ENCODE assay signal across 22 cellular contexts in the genomic region with DNA sequence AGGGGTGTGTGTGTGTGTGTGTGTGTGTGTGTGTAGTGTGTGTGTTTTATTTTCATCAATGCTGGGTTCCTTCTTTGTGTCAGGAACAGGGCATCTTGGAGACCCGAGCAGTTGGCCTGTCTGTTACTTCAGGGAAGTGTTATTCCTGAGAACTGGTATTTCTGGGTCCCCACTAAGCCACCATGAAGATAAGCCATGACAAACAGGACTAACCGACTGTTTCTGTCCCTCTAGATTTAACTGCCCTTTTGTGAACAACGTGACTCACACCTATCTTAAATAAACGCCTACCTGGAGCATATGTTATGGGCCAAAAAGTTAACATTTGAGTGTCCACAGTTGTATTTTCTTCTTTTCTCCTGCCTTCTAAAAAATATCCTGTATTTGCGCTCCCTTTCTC. TPM values are rescaled to one million over a fixed set of nuclear protein-coding genes. Genes with fewer than 3 reads are reported as not detected.
"Had no signal": no experiment of that assay in that cellular context is flagged by ENCODE, and none has a peak within 500 bp of the region (broad histone marks: within the 10 kb centered on the region; RNA-seq: fewer than 3 reads in every experiment).

No MANE protein-coding gene starts in this region.

- H3K36me3 Mint-ChIP-seq: brain had no signal

- H3K36me3 ChIP-seq: colonic mucosa, gastrocnemius medialis, ovary had no signal

- H3K4me2 ChIP-seq: smooth muscle cell had no signal

- H3K9me3 ChIP-seq: colonic mucosa, gastrocnemius medialis, ovary had no signal

- H3K9me3 Mint-ChIP-seq: activated B cell treated with CpG ODN at 0.5 μM for 24 hours; activated CD8-positive, alpha-beta T cell treated with anti-CD3 and anti-CD28 coated beads for 36 hours; activated naive CD4-positive, alpha-beta T cell treated with anti-CD3 and anti-CD28 coated beads, Interleukin-2, amount 10 ng/mL, durations not matched to agents 7 days and 5 days; activated naive CD8-positive, alpha-beta T cell treated with anti-CD3 and anti-CD28 coated beads, Interleukin-2, amount 50 U/mL, for 24 hours; stimulated activated effector memory CD8-positive, alpha-beta T cell treated with anti-CD3 and anti-CD28 coated beads, Interleukin-12 subunit alpha, Interleukin-12 subunit beta, amount 100 ng/mL, for 72 hours; T-cell had no signal

- H3K4me3 ChIP-seq: colonic mucosa, gastrocnemius medialis, ovary, smooth muscle cell had no signal

- H3K27ac Mint-ChIP-seq: activated B cell treated with CpG ODN at 0.5 μM for 24 hours; activated CD8-positive, alpha-beta T cell treated with anti-CD3 and anti-CD28 coated beads for 36 hours; activated naive CD4-positive, alpha-beta T cell treated with anti-CD3 and anti-CD28 coated beads, Interleukin-2, amount 10 ng/mL, durations not matched to agents 7 days and 5 days; activated naive CD8-positive, alpha-beta T cell treated with anti-CD3 and anti-CD28 coated beads, Interleukin-2, amount 50 U/mL, for 24 hours; brain; T-cell had no signal

- H3K27ac ChIP-seq: colonic mucosa, gastrocnemius medialis, ovary had no signal

- H3K4me1 ChIP-seq: colonic mucosa, gastrocnemius medialis had no signal

- H3K27me3 Mint-ChIP-seq: activated B cell treated with CpG ODN at 0.5 μM for 24 hours; activated CD8-positive, alpha-beta T cell treated with anti-CD3 and anti-CD28 coated beads for 36 hours; activated naive CD4-positive, alpha-beta T cell treated with anti-CD3 and anti-CD28 coated beads, Interleukin-2, amount 10 ng/mL, durations not matched to agents 7 days and 5 days; activated naive CD8-positive, alpha-beta T cell treated with anti-CD3 and anti-CD28 coated beads, Interleukin-2, amount 50 U/mL, for 24 hours; naive thymus-derived CD4-positive, alpha-beta T cell; T-cell had no signal

- ATAC-seq: activated CD8-positive, alpha-beta T cell treated with anti-CD3 and anti-CD28 coated beads for 36 hours; activated naive CD8-positive, alpha-beta T cell treated with anti-CD3 and anti-CD28 coated beads, Interleukin-2, amount 50 U/mL, for 24 hours; gastrocnemius medialis; left ventricle myocardium superior; sciatic nerve; stimulated activated effector memory CD8-positive, alpha-beta T cell treated with anti-CD3 and anti-CD28 coated beads, Interleukin-12 subunit alpha, Interleukin-12 subunit beta, amount 100 ng/mL, for 72 hours had no signal

- DNase-seq: activated B cell treated with CpG ODN at 0.5 μM for 24 hours; activated CD4-positive, alpha-beta T cell treated with anti-CD3 and anti-CD28 coated beads for 48 hours; activated CD8-positive, alpha-beta T cell treated with anti-CD3 and anti-CD28 coated beads for 36 hours; activated naive CD4-positive, alpha-beta T cell treated with anti-CD3 and anti-CD28 coated beads, Interleukin-2, amount 10 ng/mL, durations not matched to agents 7 days and 5 days; activated naive CD8-positive, alpha-beta T cell treated with anti-CD3 and anti-CD28 coated beads, Interleukin-2, amount 50 U/mL, for 24 hours; activated T-cell treated with anti-CD3 and anti-CD28 coated beads, Interleukin-2, amount 50 U/mL, for 1 hour; anterior cingulate cortex; central memory CD4-positive, alpha-beta T cell; colonic mucosa; gastrocnemius medialis; head of caudate nucleus; left ventricle myocardium superior; naive thymus-derived CD4-positive, alpha-beta T cell; ovary; stimulated activated CD4-positive, alpha-beta T cell treated with anti-CD3 and anti-CD28 coated beads, Interleukin-4, amount 100 ng/mL, for 24 hours; T-cell; T-helper 9 cell had no signal

- H3K4me1 Mint-ChIP-seq: brain had no signal

- H3K27me3 ChIP-seq: colonic mucosa, gastrocnemius medialis, ovary had no signal

- H3K4me3 Mint-ChIP-seq: activated B cell treated with CpG ODN at 0.5 μM for 24 hours; activated CD8-positive, alpha-beta T cell treated with anti-CD3 and anti-CD28 coated beads for 36 hours; activated naive CD4-positive, alpha-beta T cell treated with anti-CD3 and anti-CD28 coated beads, Interleukin-2, amount 10 ng/mL, durations not matched to agents 7 days and 5 days; activated naive CD8-positive, alpha-beta T cell treated with anti-CD3 and anti-CD28 coated beads, Interleukin-2, amount 50 U/mL, for 24 hours; brain; naive thymus-derived CD4-positive, alpha-beta T cell; stimulated activated effector memory CD8-positive, alpha-beta T cell treated with anti-CD3 and anti-CD28 coated beads, Interleukin-12 subunit alpha, Interleukin-12 subunit beta, amount 100 ng/mL, for 72 hours; T-cell had no signal

RNA-seq across cellular contexts. Expression of a gene that starts 19.5 kb away (rescaled TPM):
- total RNA-seq: epithelial cell of proximal tubule, smooth muscle cell had no signal
- polyA plus RNA-seq: smooth muscle cell had no signal
